In genomic region chr6:105488521-105489212, GRCh38 we compare ENCODE assay signal across 14 cellular contexts.
DNase-seq lines count a peak whose midpoint lies in the region; ATAC-seq, FAIRE-seq and TF ChIP-seq lines count a peak whose summit lies in the region.
"Had no signal": no experiment of that assay in that cellular context is flagged by ENCODE, and none has a peak within 500 bp of the region (broad histone marks: within the 10 kb centered on the region; RNA-seq: fewer than 3 reads in every experiment).

No MANE protein-coding gene starts in this region.

- intact Hi-C loops in stomach (cut with DNase I; ENCODE audit: low total_unique reads): no loop called here

- H3K27ac Mint-ChIP-seq in HFFc6: peak overlapping the region; percentile 61
- no peak overlapping the region for H3K27ac Mint-ChIP-seq in astrocyte (ENCODE audit: unreplicated experiment)
- H3K27ac Mint-ChIP-seq in activated naive CD4-positive, alpha-beta T cell treated with anti-CD3 and anti-CD28 coated beads, Interleukin-2, amount 10 ng/mL, durations not matched to agents 7 days and 5 days: no peak overlapping the region
- H3K27ac Mint-ChIP-seq in T-helper 17 cell: no peak overlapping the region

- H3K4me3 Mint-ChIP-seq in HFFc6: peak overlapping the region; percentile 81
- H3K4me3 Mint-ChIP-seq in astrocyte (ENCODE audit: unreplicated experiment): no peak overlapping the region
- no peak overlapping the region for H3K4me3 Mint-ChIP-seq in activated naive CD4-positive, alpha-beta T cell treated with anti-CD3 and anti-CD28 coated beads, Interleukin-2, amount 10 ng/mL, durations not matched to agents 7 days and 5 days
- no peak overlapping the region for H3K4me3 Mint-ChIP-seq in T-helper 17 cell

- H3K4me2 ChIP-seq in astrocyte (ENCODE audit: low read length): peak overlapping the region; percentile 61

- no peak for TF ChIP-seq EP300 in stomach (IDR thresholded peaks at IDR 0.05)

- H3K27me3 ChIP-seq in astrocyte (ENCODE audit: insufficient read depth, low read length) (no peaks in the 10 kb centered on the region), iPS-18a (ENCODE audit: control insufficient read depth, insufficient read depth, low read length) (no peaks in the 10 kb centered on the region), stomach (no peaks in the 10 kb centered on the region)
- H3K27me3 ChIP-seq: MG63 had no signal

- no peaks in the 10 kb centered on the region for H3K36me3 ChIP-seq in astrocyte (ENCODE audit: insufficient read depth, low read length)
- no peaks in the 10 kb centered on the region for H3K36me3 ChIP-seq in iPS-18a (ENCODE audit: control insufficient read depth, low read depth, low read length)
- H3K36me3 ChIP-seq in stomach: no peaks in the 10 kb centered on the region
- H3K36me3 ChIP-seq: MG63 had no signal

- H3K27me3 Mint-ChIP-seq in HFFc6 (ENCODE audit: insufficient read depth) (no peaks in the 10 kb centered on the region; the same call in 1 of the 2 replicates), astrocyte (ENCODE audit: low read depth, unreplicated experiment) (no peaks in the 10 kb centered on the region), T-helper 17 cell (peaks cover 6% of the 10 kb centered on the region)
- peaks cover 10% of the 10 kb centered on the region for H3K27me3 Mint-ChIP-seq in activated naive CD4-positive, alpha-beta T cell treated with anti-CD3 and anti-CD28 coated beads, Interleukin-2, amount 10 ng/mL, durations not matched to agents 7 days and 5 days

- ATAC-seq in T-helper 17 cell: no peak

- CTCF ChIA-PET in activated naive CD4-positive, alpha-beta T cell treated with anti-CD3 and anti-CD28 coated beads, Interleukin-2, amount 10 ng/mL, durations not matched to agents 7 days and 5 days (lab: Charles Lee): interaction anchor here (0.6 to 1.8 kb wide), 3 partner anchors 521 to 812 kb away, joined by 3 to 6 read pairs (median 3); no protein-coding TSS in a partner anchor

- H3K27ac ChIP-seq in astrocyte (ENCODE audit: low read depth, low read length) (no peak overlapping the region), iPS-18a (ENCODE audit: low read length) (no peak overlapping the region), stomach (peak overlapping the region; percentile 31 to 75 (median 49))

- H3K9me3 Mint-ChIP-seq in HFFc6 (no peaks in the 10 kb centered on the region), astrocyte (ENCODE audit: unreplicated experiment) (no peaks in the 10 kb centered on the region)
- no peaks in the 10 kb centered on the region for H3K9me3 Mint-ChIP-seq in activated naive CD4-positive, alpha-beta T cell treated with anti-CD3 and anti-CD28 coated beads, Interleukin-2, amount 10 ng/mL, durations not matched to agents 7 days and 5 days

- H3K4me3 ChIP-seq in astrocyte (ENCODE audit: insufficient read depth, low read depth, low read length) (no peak overlapping the region), iPS-18a (ENCODE audit: low read length) (peak overlapping the region; percentile 7), stomach (peak overlapping the region in 1 of 4 donors; percentile 1)
- H3K4me3 ChIP-seq: MG63 had no signal

- WGBS in stomach, 5 donors: 42 to 48% (median 43%) methylated on average over 8 of the region's 8 CpGs

- H3K9ac ChIP-seq in astrocyte (ENCODE audit: low read length): peak overlapping the region; percentile 14
- H3K9ac ChIP-seq in iPS-18a (ENCODE audit: low read length): no peak overlapping the region

- no peaks in the 10 kb centered on the region for H3K79me2 ChIP-seq in astrocyte (ENCODE audit: insufficient read depth, low read length)

- H3K9me3 ChIP-seq in astrocyte (ENCODE audit: insufficient read depth, low read depth, low read length): no peaks in the 10 kb centered on the region
- H3K9me3 ChIP-seq in iPS-18a (ENCODE audit: control insufficient read depth, low read depth, low read length): no peaks in the 10 kb centered on the region
- no peaks in the 10 kb centered on the region for H3K9me3 ChIP-seq in stomach
- H3K9me3 ChIP-seq in T-helper 17 cell (ENCODE audit: control insufficient read depth, low read length, poor library complexity, severe bottlenecking): no peaks in the 10 kb centered on the region
- H3K9me3 ChIP-seq: Caco-2, MG63 had no signal

- H3K4me1 Mint-ChIP-seq in HFFc6 (ENCODE audit: low read depth) (peaks cover 51% of the 10 kb centered on the region), astrocyte (ENCODE audit: low read depth, unreplicated experiment) (peaks cover 17% of the 10 kb centered on the region), T-helper 17 cell (peaks cover 26% of the 10 kb centered on the region)
- H3K4me1 Mint-ChIP-seq in activated naive CD4-positive, alpha-beta T cell treated with anti-CD3 and anti-CD28 coated beads, Interleukin-2, amount 10 ng/mL, durations not matched to agents 7 days and 5 days: peaks cover 30% of the 10 kb centered on the region

- no peaks in the 10 kb centered on the region for H3K36me3 Mint-ChIP-seq in HFFc6 (ENCODE audit: low read depth)
- no peaks in the 10 kb centered on the region for H3K36me3 Mint-ChIP-seq in astrocyte (ENCODE audit: low read depth, unreplicated experiment)
- H3K36me3 Mint-ChIP-seq in activated naive CD4-positive, alpha-beta T cell treated with anti-CD3 and anti-CD28 coated beads, Interleukin-2, amount 10 ng/mL, durations not matched to agents 7 days and 5 days: no peaks in the 10 kb centered on the region
- peaks cover 2% of the 10 kb centered on the region for H3K36me3 Mint-ChIP-seq in T-helper 17 cell (ENCODE audit: low read depth)

- TF ChIP-seq POLR2A in stomach (IDR thresholded peaks at IDR 0.05): no peak

- TF ChIP-seq CTCF in HFFc6 (IDR thresholded peaks at IDR 0.05): no peak
- TF ChIP-seq CTCF in astrocyte (IDR thresholded peaks at IDR 0.05; ENCODE audit: insufficient read depth, low read depth, low read length): no peak
- TF ChIP-seq CTCF in stomach (IDR thresholded peaks at IDR 0.05): no peak

- no peak for DNase-seq in HFFc6
- DNase-seq in astrocyte (ENCODE audit: low read depth): no peak
- DNase-seq in stomach: no peak
- no peak for DNase-seq in activated naive CD4-positive, alpha-beta T cell treated with anti-CD3 and anti-CD28 coated beads, Interleukin-2, amount 10 ng/mL, durations not matched to agents 7 days and 5 days
- DNase-seq in foreskin melanocyte: no peak
- no peak for DNase-seq in T-helper 17 cell
- DNase-seq in COR-L47 (lab: John Stamatoyannopoulos, UW): no peak
- DNase-seq: activated CD4-positive, alpha-beta T cell treated with anti-CD3 and anti-CD28 coated beads for 48 hours; activated naive CD4-positive, alpha-beta T cell; Caco-2; MG63; midbrain; NCI-H2227 treated with DMSO at 0.1 percent for 48 hours had no signal

- FAIRE-seq in astrocyte (lab: Jason Lieb, UNC): no peak

- no peaks in the 10 kb centered on the region for H4K20me1 ChIP-seq in astrocyte (ENCODE audit: insufficient read depth, low read length)

- no peak overlapping the region for H2AFZ ChIP-seq in astrocyte (ENCODE audit: low read depth, low read length)

- peaks cover 10% of the 10 kb centered on the region for H3K4me1 ChIP-seq in astrocyte (ENCODE audit: insufficient read depth, low read length)
- H3K4me1 ChIP-seq in iPS-18a (ENCODE audit: control insufficient read depth, low read depth, low read length): peaks cover 23% of the 10 kb centered on the region
- peaks cover 16 to 48% (median 27%) of the 10 kb centered on the region in 4 donors for H3K4me1 ChIP-seq in stomach

Comparison
In these comparisons a context has a peak if more than half of its experiments do, and no peak if none do; other contexts are left out.
1. H3K27ac ChIP-seq: peak in stomach (5 of 5); none in astrocyte (single experiment) and iPS-18a (single experiment).